Comparison of ENCODE assay signal across 8 cellular contexts in genomic region chr11:3421608-3422379, GRCh38. TPM values are rescaled to one million over a fixed set of nuclear protein-coding genes. Genes with fewer than 3 reads are reported as not detected.
A peak's percentile ranks its signal among the peaks of the same experiment; 100 is the strongest.
DNase-seq lines count a peak whose midpoint lies in the region; ATAC-seq and TF ChIP-seq lines count a peak whose summit lies in the region.
"Not testable (repeated sequence)": the region's sequence is repeated elsewhere in the genome, so short reads cannot be mapped to it uniquely, and the experiment has no call there.

No MANE protein-coding gene starts in this region.

- POLR2A ChIA-PET in activated CD8-positive, alpha-beta T cell treated with anti-CD3 and anti-CD28 coated beads, Interleukin-2, amount 10 ng/mL, durations not matched to agents 7 days and 5 days (lab: Charles Lee) = interaction anchor here (1.7 kb wide), 1 partner anchor 43 kb away, joined by 3 read pairs; the partner anchor contains the start of gene ZNF195

- H3K9me3 ChIP-seq in CD4-positive, CD25-positive, alpha-beta regulatory T cell (ENCODE audit: control insufficient read depth in 2 of 2, low read length in 2 of 2); NT2/D1 (ENCODE audit: insufficient read depth, low read length); iPS DF 6.9 (ENCODE audit: control insufficient read depth, insufficient read depth, low read length): not testable (repeated sequence)

- H3K9me3 Mint-ChIP-seq in CD4-positive, CD25-positive, alpha-beta regulatory T cell; activated CD8-positive, alpha-beta T cell treated with anti-CD3 and anti-CD28 coated beads, Interleukin-2, amount 10 ng/mL, durations not matched to agents 7 days and 5 days (ENCODE audit: insufficient read depth); neural crest cell: not testable (repeated sequence)

- H3K4me1 Mint-ChIP-seq in CD4-positive, CD25-positive, alpha-beta regulatory T cell = peaks cover 0 to 22% (median 6%) of the 10 kb centered on the region in 4 donors
- peaks cover 12% of the 10 kb centered on the region for H3K4me1 Mint-ChIP-seq in activated CD8-positive, alpha-beta T cell treated with anti-CD3 and anti-CD28 coated beads, Interleukin-2, amount 10 ng/mL, durations not matched to agents 7 days and 5 days (ENCODE audit: low read depth)
- H3K4me1 Mint-ChIP-seq in neural crest cell = not testable (repeated sequence)

- CTCF ChIA-PET in activated CD8-positive, alpha-beta T cell treated with anti-CD3 and anti-CD28 coated beads, Interleukin-2, amount 10 ng/mL, durations not matched to agents 7 days and 5 days (lab: Charles Lee) = interaction anchor here (1.0 to 1.1 kb wide), 2 partner anchors 13 to 466 kb away, joined by 3 read pairs; no protein-coding TSS in a partner anchor

- not testable (repeated sequence) for H3K27me3 ChIP-seq in CD4-positive, CD25-positive, alpha-beta regulatory T cell (ENCODE audit: control insufficient read depth, insufficient read depth, low read length); NT2/D1 (ENCODE audit: insufficient read depth, insufficient read length); iPS DF 6.9 (ENCODE audit: control insufficient read depth, insufficient read depth, low read length)

- H3K4me3 Mint-ChIP-seq in CD4-positive, CD25-positive, alpha-beta regulatory T cell = peak overlapping the region; percentile 93 to 96 (median 95)
- H3K4me3 Mint-ChIP-seq in activated CD8-positive, alpha-beta T cell treated with anti-CD3 and anti-CD28 coated beads, Interleukin-2, amount 10 ng/mL, durations not matched to agents 7 days and 5 days = peak overlapping the region; percentile 89
- H3K4me3 Mint-ChIP-seq in neural crest cell = peak overlapping the region; percentile 97

- peak overlapping the region; percentile 60 to 96 (median 89) for H3K27ac Mint-ChIP-seq in CD4-positive, CD25-positive, alpha-beta regulatory T cell
- peak overlapping the region; percentile 63 for H3K27ac Mint-ChIP-seq in activated CD8-positive, alpha-beta T cell treated with anti-CD3 and anti-CD28 coated beads, Interleukin-2, amount 10 ng/mL, durations not matched to agents 7 days and 5 days
- H3K27ac Mint-ChIP-seq in neural crest cell (ENCODE audit: unreplicated experiment) = peak overlapping the region; percentile 78

- not testable (repeated sequence) for H3K36me3 ChIP-seq in CD4-positive, CD25-positive, alpha-beta regulatory T cell (ENCODE audit: control insufficient read depth, insufficient read depth, low read length); NT2/D1 (ENCODE audit: insufficient read depth, insufficient read length, low read length); iPS DF 6.9 (ENCODE audit: control insufficient read depth, insufficient read depth, low read length)

- not testable (repeated sequence) for ATAC-seq in CD4-positive, CD25-positive, alpha-beta regulatory T cell (ENCODE audit: low read depth in 2 of 2); activated CD8-positive, alpha-beta T cell treated with anti-CD3 and anti-CD28 coated beads, Interleukin-2, amount 10 ng/mL, durations not matched to agents 7 days and 5 days; stimulated activated naive CD8-positive, alpha-beta T cell treated with anti-CD3 and anti-CD28 coated beads, Interleukin-15, Interleukin-2, amounts not matched to agents 100 U/mL and 50 U/mL, for 24 hours
- ATAC-seq in HG02759 (IDR thresholded peaks at IDR 0.05; ENCODE audit: unreplicated experiment) = peak; percentile 9

- not testable (repeated sequence) for TF ChIP-seq CTCF in neural crest cell (conservative IDR thresholded peaks at IDR 0.05)

- H3K27me3 Mint-ChIP-seq in CD4-positive, CD25-positive, alpha-beta regulatory T cell = not testable (repeated sequence)
- peaks cover 16% of the 10 kb centered on the region for H3K27me3 Mint-ChIP-seq in activated CD8-positive, alpha-beta T cell treated with anti-CD3 and anti-CD28 coated beads, Interleukin-2, amount 10 ng/mL, durations not matched to agents 7 days and 5 days (ENCODE audit: low read depth)
- peaks cover 29% of the 10 kb centered on the region for H3K27me3 Mint-ChIP-seq in neural crest cell (ENCODE audit: low read depth)

- H3K4me1 ChIP-seq in CD4-positive, CD25-positive, alpha-beta regulatory T cell (ENCODE audit: control insufficient read depth, insufficient read depth, low read length, poor library complexity, severe bottlenecking); NT2/D1 (ENCODE audit: insufficient read depth, insufficient read length); iPS DF 6.9 (ENCODE audit: control insufficient read depth, insufficient read depth, low read length): not testable (repeated sequence)

- DNase-seq in CD4-positive, CD25-positive, alpha-beta regulatory T cell = peak in 1 of 3 donors; percentile 21
- not testable (repeated sequence) for DNase-seq in NT2/D1 (ENCODE audit: low read depth, low spot score); activated CD8-positive, alpha-beta T cell treated with anti-CD3 and anti-CD28 coated beads, Interleukin-2, amount 10 ng/mL, durations not matched to agents 7 days and 5 days; iPS DF 6.9 (ENCODE audit: low read depth, low spot score); neural crest cell (ENCODE audit: low read depth, low spot score)
- DNase-seq in cerebellar cortex (ENCODE audit: low spot score) = peak; percentile 11
- DNase-seq in stimulated activated naive CD8-positive, alpha-beta T cell treated with anti-CD3 and anti-CD28 coated beads, Interleukin-15, Interleukin-2, amounts not matched to agents 100 U/mL and 50 U/mL, for 24 hours = peak; percentile 17

- not testable (repeated sequence) for H3K36me3 Mint-ChIP-seq in CD4-positive, CD25-positive, alpha-beta regulatory T cell; activated CD8-positive, alpha-beta T cell treated with anti-CD3 and anti-CD28 coated beads, Interleukin-2, amount 10 ng/mL, durations not matched to agents 7 days and 5 days (ENCODE audit: low read depth); neural crest cell (ENCODE audit: low read depth)

- H3K4me3 ChIP-seq in CD4-positive, CD25-positive, alpha-beta regulatory T cell (ENCODE audit: low read depth, low read length) = not testable (repeated sequence)
- H3K4me3 ChIP-seq in NT2/D1 (ENCODE audit: insufficient read length, low read depth) = peak overlapping the region; percentile 72
- peak overlapping the region; percentile 57; the same call in 1 of the 2 replicates for H3K4me3 ChIP-seq in iPS DF 6.9 (ENCODE audit: low read length)

- whole genome bisulfite sequencing in iPS DF 6.9 (ENCODE audit: insufficient coverage, insufficient read length) = no CpG with 5 or more reads among the region's 42 CpGs

- H3K27ac ChIP-seq in CD4-positive, CD25-positive, alpha-beta regulatory T cell (ENCODE audit: insufficient read depth, low read length, poor library complexity, severe bottlenecking) = peak overlapping the region; percentile 86
- not testable (repeated sequence) for H3K27ac ChIP-seq in iPS DF 6.9 (ENCODE audit: low read length)

- peak overlapping the region; percentile 89 for H3K9ac ChIP-seq in NT2/D1 (ENCODE audit: insufficient read length, low read depth)

RNA-seq across cellular contexts. Expression of gene ZNF195, which starts 42.8 kb away (rescaled TPM):
- total RNA-seq in CD4-positive, CD25-positive, alpha-beta regulatory T cell = 25.5 TPM
- 10 to 100 TPM; 23.1 to 31.3 (median 27.1) TPM for polyA plus RNA-seq in CD4-positive, CD25-positive, alpha-beta regulatory T cell
- 10 to 100 TPM; 28.5 to 36.9 TPM for total RNA-seq in activated CD8-positive, alpha-beta T cell treated with anti-CD3 and anti-CD28 coated beads, Interleukin-2, amount 10 ng/mL, durations not matched to agents 7 days and 5 days
- 70.4 and 71.7 TPM in 2 replicates for total RNA-seq in neural crest cell
